1 cellular context compared by ENCODE assay signal in the genomic region with DNA sequence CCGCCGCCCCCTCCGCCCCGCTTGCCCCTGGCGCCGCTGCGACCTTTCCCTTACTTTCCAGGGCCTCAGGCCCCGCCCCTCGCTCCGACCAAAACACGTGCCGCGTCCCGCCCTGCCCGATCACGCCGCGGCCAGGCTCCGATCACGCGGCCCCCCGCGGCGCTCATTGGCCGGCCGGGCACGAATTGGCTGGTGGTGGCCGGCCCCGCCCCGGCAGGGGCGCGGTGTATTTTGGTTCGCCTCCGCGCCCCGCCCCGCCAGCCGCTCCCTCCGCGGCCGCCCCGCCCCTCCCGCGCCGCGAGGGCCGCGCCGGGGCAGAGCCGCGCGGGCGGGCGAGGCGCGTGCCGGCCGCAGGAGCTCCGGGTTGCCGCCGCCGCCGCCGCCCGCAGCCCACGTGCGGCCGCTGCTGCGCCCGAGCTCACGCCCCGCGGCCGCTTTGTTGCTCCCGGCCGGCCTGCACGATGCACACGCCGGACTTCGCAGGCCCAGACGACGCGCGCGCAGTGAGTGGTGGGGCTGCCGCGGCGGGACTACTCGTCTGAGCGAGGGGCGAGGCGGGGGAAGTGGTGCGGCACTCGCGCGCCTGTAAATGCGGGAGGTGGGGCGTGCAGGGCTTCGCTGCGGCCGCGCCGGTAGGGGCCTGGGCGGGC.
TF ChIP-seq lines count a peak whose summit lies in the region.

A gene (plus strand): TSS at position 295 of the 650 bp plus-strand sequence. CDS start 167 bp downstream, at position 462.

TF ChIP-seq in IMR-90, 13 proteins besides CTCF, POLR2A, EP300 and RAD21:
- TF ChIP-seq MAZ (IDR thresholded peaks at IDR 0.05; ENCODE audit: borderline replicate concordance, low read depth, low read length) (peak; percentile 54; the same call in 1 of the 2 replicates), RCOR1 (IDR thresholded peaks at IDR 0.05; ENCODE audit: insufficient replicate concordance, low read length) (no peak), BHLHE40 (IDR thresholded peaks at IDR 0.05; ENCODE audit: low read depth, low read length) (peak; percentile 95), CEBPB (IDR thresholded peaks at IDR 0.05; ENCODE audit: low read depth, low read length) (no peak), MXI1 (IDR thresholded peaks at IDR 0.05; ENCODE audit: borderline replicate concordance, low read depth, low read length) (0 out of 2 replicates have a peak, but pooled peaks have one; percentile 14)
- TF ChIP-seq, protein P1, sequence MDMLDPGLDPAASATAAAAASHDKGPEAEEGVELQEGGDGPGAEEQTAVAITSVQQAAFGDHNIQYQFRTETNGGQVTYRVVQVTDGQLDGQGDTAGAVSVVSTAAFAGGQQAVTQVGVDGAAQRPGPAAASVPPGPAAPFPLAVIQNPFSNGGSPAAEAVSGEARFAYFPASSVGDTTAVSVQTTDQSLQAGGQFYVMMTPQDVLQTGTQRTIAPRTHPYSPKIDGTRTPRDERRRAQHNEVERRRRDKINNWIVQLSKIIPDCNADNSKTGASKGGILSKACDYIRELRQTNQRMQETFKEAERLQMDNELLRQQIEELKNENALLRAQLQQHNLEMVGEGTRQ (IDR thresholded peaks at IDR 0.05; ENCODE audit: low read depth, low read length) = peak; percentile 90
